Comparison of ENCODE assay signal across 8 cellular contexts in the genomic region with DNA sequence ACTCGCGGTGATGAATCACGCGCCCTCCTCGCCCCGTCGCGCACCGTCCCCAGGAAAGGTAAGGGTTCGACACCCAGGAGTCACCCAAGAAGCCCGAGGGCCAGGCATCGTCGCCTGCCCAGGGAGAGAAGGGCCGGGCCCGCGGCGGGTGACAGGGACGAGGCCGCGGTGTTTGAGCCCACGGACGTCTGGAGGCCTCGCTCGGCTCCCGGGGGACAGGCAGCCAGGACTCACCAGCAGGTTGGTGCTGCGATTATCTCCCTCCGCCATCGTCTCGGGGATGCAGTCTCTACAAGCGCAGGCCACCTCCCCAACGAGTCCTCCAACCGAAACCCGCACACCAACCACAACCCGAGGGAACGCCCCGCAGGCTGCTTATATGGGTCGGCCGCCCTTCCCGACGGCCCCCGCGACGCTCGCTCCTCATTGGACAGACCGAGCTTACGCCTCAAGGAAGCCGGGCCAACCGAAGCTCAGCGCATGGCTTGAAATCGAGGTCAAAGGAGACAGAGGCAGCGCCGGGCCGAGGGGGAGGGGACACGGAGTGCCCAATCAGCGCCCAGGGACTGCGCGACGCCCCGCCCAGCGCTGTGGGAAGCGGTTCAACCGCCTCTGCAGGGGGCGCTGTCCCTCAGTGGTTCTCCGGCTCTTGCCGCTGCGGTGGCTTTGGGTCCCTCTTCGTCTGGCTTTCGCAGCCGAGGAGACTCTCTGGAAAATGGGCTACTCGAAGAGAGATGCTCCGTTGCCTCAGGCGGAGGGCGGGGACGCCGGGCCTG. TPM values are rescaled to one million over a fixed set of nuclear protein-coding genes. Genes with fewer than 3 reads are reported as not detected.
A peak's percentile ranks its signal among the peaks of the same experiment; 100 is the strongest.
DNase-seq lines count a peak whose midpoint lies in the region; ATAC-seq and TF ChIP-seq lines count a peak whose summit lies in the region.

ARL6IP1 (minus strand) TSS at position 353 of the 776 bp plus-strand sequence; CDS start at position 270, 83 bp downstream.

- DNase-seq in NCI-H1048 (lab: John Stamatoyannopoulos, UW) = peak; percentile 82
- DNase-seq in activated naive CD4-positive, alpha-beta T cell treated with anti-CD3 and anti-CD28 coated beads, Interleukin-2, amount 50 U/mL, for 72 hours (ENCODE audit: low spot score in 2 of 2) = peak; percentile 98 to 99
- DNase-seq in glomerular endothelial cell (ENCODE audit: extremely low read depth, low read depth, low spot score) = peak; percentile 91
- DNase-seq in omental fat pad (ENCODE audit: low spot score) = peak; percentile 94
- peak; percentile 96 for DNase-seq in thoracic aorta (ENCODE audit: low spot score)

- H3K27me3 ChIP-seq in thoracic aorta (replicated peaks; ENCODE audit: insufficient read depth) = no peaks in the 10 kb centered on the region

- H3K36me3 Mint-ChIP-seq in activated naive CD4-positive, alpha-beta T cell treated with anti-CD3 and anti-CD28 coated beads, Interleukin-2, amount 50 U/mL, for 72 hours = peaks cover 20 to 45% of the 10 kb centered on the region in 2 donors

- H3K9me3 ChIP-seq in thoracic aorta = no peaks in the 10 kb centered on the region

- no peaks in the 10 kb centered on the region for H3K9me3 Mint-ChIP-seq in activated naive CD4-positive, alpha-beta T cell treated with anti-CD3 and anti-CD28 coated beads, Interleukin-2, amount 50 U/mL, for 72 hours

- peak within 1 kb of the TSS; percentile 98 to 99 for H3K27ac Mint-ChIP-seq in activated naive CD4-positive, alpha-beta T cell treated with anti-CD3 and anti-CD28 coated beads, Interleukin-2, amount 50 U/mL, for 72 hours

- H3K36me3 ChIP-seq in thoracic aorta = no peaks in the 10 kb centered on the region

- TF ChIP-seq CTCF in omental fat pad (IDR thresholded peaks at IDR 0.05) (peak in 2 of 3 donors; percentile 57 to 65), thoracic aorta (IDR thresholded peaks at IDR 0.05) (peak; percentile 81)

- H3K27ac ChIP-seq in thoracic aorta = peak within 1 kb of the TSS; percentile 96

- H3K4me3 ChIP-seq in GM08714 (ENCODE audit: low read length) (peak within 1 kb of the TSS; percentile 75), thoracic aorta (peak within 1 kb of the TSS; percentile 96)

- H3K4me1 ChIP-seq in thoracic aorta (ENCODE audit: control insufficient read depth in 1 of 2, low read depth in 2 of 2) = peaks cover 15 to 53% of the 10 kb centered on the region in 2 donors

- ATAC-seq in HG02571 (IDR thresholded peaks at IDR 0.05; ENCODE audit: unreplicated experiment) (peak; percentile 93), SK-N-SH treated with all-trans-retinoic acid at 6 μM for 48 hours (peak; percentile 95), omental fat pad (ENCODE audit: low FRiP score) (peak; percentile 99), thoracic aorta (ENCODE audit: insufficient number of reproducible peaks, low FRiP score, low read depth) (peak; percentile 100)
- peak; percentile 94 to 96 for ATAC-seq in activated naive CD4-positive, alpha-beta T cell treated with anti-CD3 and anti-CD28 coated beads, Interleukin-2, amount 50 U/mL, for 72 hours

TF ChIP-seq in SK-N-SH treated with all-trans-retinoic acid at 6 μM for 48 hours, 23 proteins besides CTCF, POLR2A, EP300 and RAD21 (continues in another document):
- no peak for TF ChIP-seq ZC3H10 (CRISPR knock-in tag; IDR thresholded peaks at IDR 0.05)
- TF ChIP-seq CREB5 (CRISPR knock-in tag; IDR thresholded peaks at IDR 0.05; ENCODE audit: low read depth) = peak; percentile 64; the same call in 1 of the 2 replicates
- TF ChIP-seq, protein P1, sequence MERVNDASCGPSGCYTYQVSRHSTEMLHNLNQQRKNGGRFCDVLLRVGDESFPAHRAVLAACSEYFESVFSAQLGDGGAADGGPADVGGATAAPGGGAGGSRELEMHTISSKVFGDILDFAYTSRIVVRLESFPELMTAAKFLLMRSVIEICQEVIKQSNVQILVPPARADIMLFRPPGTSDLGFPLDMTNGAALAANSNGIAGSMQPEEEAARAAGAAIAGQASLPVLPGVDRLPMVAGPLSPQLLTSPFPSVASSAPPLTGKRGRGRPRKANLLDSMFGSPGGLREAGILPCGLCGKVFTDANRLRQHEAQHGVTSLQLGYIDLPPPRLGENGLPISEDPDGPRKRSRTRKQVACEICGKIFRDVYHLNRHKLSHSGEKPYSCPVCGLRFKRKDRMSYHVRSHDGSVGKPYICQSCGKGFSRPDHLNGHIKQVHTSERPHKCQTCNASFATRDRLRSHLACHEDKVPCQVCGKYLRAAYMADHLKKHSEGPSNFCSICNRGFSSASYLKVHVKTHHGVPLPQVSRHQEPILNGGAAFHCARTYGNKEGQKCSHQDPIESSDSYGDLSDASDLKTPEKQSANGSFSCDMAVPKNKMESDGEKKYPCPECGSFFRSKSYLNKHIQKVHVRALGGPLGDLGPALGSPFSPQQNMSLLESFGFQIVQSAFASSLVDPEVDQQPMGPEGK (CRISPR knock-in tag; IDR thresholded peaks at IDR 0.05; ENCODE audit: borderline replicate concordance) = 0 out of 2 replicates have a peak, but pooled peaks have one; percentile 25
- TF ChIP-seq ARNTL (CRISPR knock-in tag; IDR thresholded peaks at IDR 0.05; ENCODE audit: borderline replicate concordance, low read depth) = no peak
- no peak for TF ChIP-seq TCF4 (CRISPR knock-in tag; IDR thresholded peaks at IDR 0.05; ENCODE audit: borderline replicate concordance)
- no peak for TF ChIP-seq ISL1 (CRISPR knock-in tag; IDR thresholded peaks at IDR 0.05)
- peak; percentile 39; the same call in 1 of the 2 replicates for TF ChIP-seq ZNF70 (CRISPR knock-in tag; IDR thresholded peaks at IDR 0.05)
- peak; percentile 61; the same call in 1 of the 2 replicates for TF ChIP-seq TOX (CRISPR knock-in tag; IDR thresholded peaks at IDR 0.05; ENCODE audit: borderline replicate concordance)
- TF ChIP-seq SNAI2 (CRISPR knock-in tag; IDR thresholded peaks at IDR 0.05) = no peak
- no peak for TF ChIP-seq ZFP3 (CRISPR knock-in tag; IDR thresholded peaks at IDR 0.05)
- TF ChIP-seq BACH2 (CRISPR knock-in tag; IDR thresholded peaks at IDR 0.05; ENCODE audit: borderline replicate concordance) = no peak
- no peak for TF ChIP-seq OSR1 (CRISPR knock-in tag; IDR thresholded peaks at IDR 0.05)
- peak; percentile 90; the same call in 1 of the 2 replicates for TF ChIP-seq GLIS3 (CRISPR knock-in tag; IDR thresholded peaks at IDR 0.05)
- TF ChIP-seq RARB (CRISPR knock-in tag; IDR thresholded peaks at IDR 0.05) = no peak; the same call in 1 of the 2 replicates
- no peak for TF ChIP-seq ZNF8 (CRISPR knock-in tag; IDR thresholded peaks at IDR 0.05)
- TF ChIP-seq ZNF565 (CRISPR knock-in tag; conservative IDR thresholded peaks at IDR 0.05; ENCODE audit: low read depth) = no peak
- peak; percentile 81; the same call in 1 of the 2 replicates for TF ChIP-seq ESRRG (CRISPR knock-in tag; IDR thresholded peaks at IDR 0.05)
- TF ChIP-seq, protein P2, sequence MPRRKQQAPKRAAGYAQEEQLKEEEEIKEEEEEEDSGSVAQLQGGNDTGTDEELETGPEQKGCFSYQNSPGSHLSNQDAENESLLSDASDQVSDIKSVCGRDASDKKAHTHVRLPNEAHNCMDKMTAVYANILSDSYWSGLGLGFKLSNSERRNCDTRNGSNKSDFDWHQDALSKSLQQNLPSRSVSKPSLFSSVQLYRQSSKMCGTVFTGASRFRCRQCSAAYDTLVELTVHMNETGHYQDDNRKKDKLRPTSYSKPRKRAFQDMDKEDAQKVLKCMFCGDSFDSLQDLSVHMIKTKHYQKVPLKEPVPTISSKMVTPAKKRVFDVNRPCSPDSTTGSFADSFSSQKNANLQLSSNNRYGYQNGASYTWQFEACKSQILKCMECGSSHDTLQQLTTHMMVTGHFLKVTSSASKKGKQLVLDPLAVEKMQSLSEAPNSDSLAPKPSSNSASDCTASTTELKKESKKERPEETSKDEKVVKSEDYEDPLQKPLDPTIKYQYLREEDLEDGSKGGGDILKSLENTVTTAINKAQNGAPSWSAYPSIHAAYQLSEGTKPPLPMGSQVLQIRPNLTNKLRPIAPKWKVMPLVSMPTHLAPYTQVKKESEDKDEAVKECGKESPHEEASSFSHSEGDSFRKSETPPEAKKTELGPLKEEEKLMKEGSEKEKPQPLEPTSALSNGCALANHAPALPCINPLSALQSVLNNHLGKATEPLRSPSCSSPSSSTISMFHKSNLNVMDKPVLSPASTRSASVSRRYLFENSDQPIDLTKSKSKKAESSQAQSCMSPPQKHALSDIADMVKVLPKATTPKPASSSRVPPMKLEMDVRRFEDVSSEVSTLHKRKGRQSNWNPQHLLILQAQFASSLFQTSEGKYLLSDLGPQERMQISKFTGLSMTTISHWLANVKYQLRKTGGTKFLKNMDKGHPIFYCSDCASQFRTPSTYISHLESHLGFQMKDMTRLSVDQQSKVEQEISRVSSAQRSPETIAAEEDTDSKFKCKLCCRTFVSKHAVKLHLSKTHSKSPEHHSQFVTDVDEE (CRISPR knock-in tag; IDR thresholded peaks at IDR 0.05) = no peak
- TF ChIP-seq PPARA (CRISPR knock-in tag; IDR thresholded peaks at IDR 0.05; ENCODE audit: borderline replicate concordance) = no peak

RNA-seq across cellular contexts. Expression of gene ARL6IP1, which starts in this region (rescaled TPM):
- 100 to 1,000 TPM; 116 to 164 TPM for total RNA-seq in activated naive CD4-positive, alpha-beta T cell treated with anti-CD3 and anti-CD28 coated beads, Interleukin-2, amount 50 U/mL, for 72 hours
- total RNA-seq in glomerular endothelial cell (158 and 160 TPM in 2 replicates), omental fat pad (100 to 1,000 TPM; 267 to 358 (median 282) TPM), thoracic aorta (100 to 1,000 TPM; 105 to 128 TPM)

Comparison
In these comparisons a context has a peak if more than half of its experiments do, and no peak if none do; other contexts are left out.
1. Peak in every context shown above with its lines: DNase-seq, ATAC-seq, H3K4me3 ChIP-seq and H3K27ac ChIP-seq.